ENCODE assay signal across 19 cellular contexts in genomic region chr2:150142561-150142960, GRCh38.
DNase-seq lines count a peak whose midpoint lies in the region; ATAC-seq, FAIRE-seq and TF ChIP-seq lines count a peak whose summit lies in the region.
"Had no signal": no experiment of that assay in that cellular context is flagged by ENCODE, and none has a peak within 500 bp of the region (broad histone marks: within the 10 kb centered on the region; RNA-seq: fewer than 3 reads in every experiment).

No MANE protein-coding gene starts in this region.

- no peak overlapping the region for H3K27ac Mint-ChIP-seq in natural killer cell treated with Interleukin-12 subunit alpha and Interleukin-12 subunit beta and Interleukin-15 and Interleukin-18, amount 100 ng/mL, for 72 hours
- H3K27ac Mint-ChIP-seq: activated CD4-positive, alpha-beta memory T cell treated with anti-CD3 and anti-CD28 coated beads for 36 hours; B cell; endodermal cell had no signal

- H2AFZ ChIP-seq in PC-9 = no peak overlapping the region
- no peak overlapping the region for H2AFZ ChIP-seq in keratinocyte (ENCODE audit: control insufficient read depth, low read length)

- H3K4me3 Mint-ChIP-seq in natural killer cell treated with Interleukin-12 subunit alpha and Interleukin-12 subunit beta and Interleukin-15 and Interleukin-18, amount 100 ng/mL, for 72 hours = no peak overlapping the region
- H3K4me3 Mint-ChIP-seq: activated CD4-positive, alpha-beta memory T cell treated with anti-CD3 and anti-CD28 coated beads for 36 hours; B cell; endodermal cell had no signal

- H3K36me3 Mint-ChIP-seq in natural killer cell treated with Interleukin-12 subunit alpha and Interleukin-12 subunit beta and Interleukin-15 and Interleukin-18, amount 100 ng/mL, for 72 hours = no peaks in the 10 kb centered on the region
- H3K36me3 Mint-ChIP-seq: activated CD4-positive, alpha-beta memory T cell treated with anti-CD3 and anti-CD28 coated beads for 36 hours had no signal

- TF ChIP-seq CTCF in PC-9 (conservative IDR thresholded peaks at IDR 0.05) (no peak), cardiac fibroblast (IDR thresholded peaks at IDR 0.05; ENCODE audit: low read depth, low read length) (no peak), keratinocyte (optimal IDR thresholded peaks at IDR 0.05 in 1 of 3, IDR thresholded peaks at IDR 0.05 in 1 of 3, conservative IDR thresholded peaks at IDR 0.05 in 1 of 3; ENCODE audit: extremely low read depth in 1 of 3, insufficient read depth in 2 of 3, low read length in 3 of 3) (no peak)

- H3K27me3 Mint-ChIP-seq in natural killer cell treated with Interleukin-12 subunit alpha and Interleukin-12 subunit beta and Interleukin-15 and Interleukin-18, amount 100 ng/mL, for 72 hours = no peaks in the 10 kb centered on the region
- H3K27me3 Mint-ChIP-seq: activated CD4-positive, alpha-beta memory T cell treated with anti-CD3 and anti-CD28 coated beads for 36 hours; B cell had no signal

- no TSS peak for BruUV-seq in PC-9 (replicated peaks; lab: Mats Ljungman, UMichigan)

- no peaks in the 10 kb centered on the region for H3K9me2 ChIP-seq in PC-9 (ENCODE audit: insufficient read depth)

- H3K36me3 ChIP-seq in PC-9 (ENCODE audit: low read depth) (no peaks in the 10 kb centered on the region), keratinocyte (ENCODE audit: control insufficient read depth in 2 of 2, extremely low read depth in 1 of 2, insufficient read depth in 2 of 2, low read length in 2 of 2) (no peaks in the 10 kb centered on the region)

- intact Hi-C loops in PC-9 (cut with micrococcal nuclease; ENCODE audit: unreplicated experiment) = loop anchor here (1.0 to 5.0 kb wide), 4 partner anchors 24 to 385 kb away; no protein-coding TSS in a partner anchor

- CTCF ChIA-PET in PC-9 (lab: Charles Lee) = interaction anchor here (0.5 kb wide), 1 partner anchor 453 kb away, joined by 5 read pairs; no protein-coding TSS in a partner anchor

- no peaks in the 10 kb centered on the region for H3K4me1 Mint-ChIP-seq in natural killer cell treated with Interleukin-12 subunit alpha and Interleukin-12 subunit beta and Interleukin-15 and Interleukin-18, amount 100 ng/mL, for 72 hours (ENCODE audit: low read depth in 2 of 2)
- H3K4me1 Mint-ChIP-seq: B cell had no signal

- H3K27me3 ChIP-seq in PC-9 (ENCODE audit: insufficient read depth, low read depth) = no peaks in the 10 kb centered on the region
- no peaks in the 10 kb centered on the region for H3K27me3 ChIP-seq in keratinocyte (ENCODE audit: control insufficient read depth, extremely low read depth, insufficient read depth, low read length)
- H3K27me3 ChIP-seq: body of pancreas, testis had no signal

- H3K4me2 ChIP-seq in PC-9 = peak overlapping the region; percentile 29; the same call in 1 of the 2 replicates
- H3K4me2 ChIP-seq in keratinocyte (ENCODE audit: control insufficient read depth, extremely low read depth, insufficient read depth, low read depth, low read length) = peak overlapping the region; percentile 68

- FAIRE-seq in keratinocyte (lab: Jason Lieb, UNC) = peak; percentile 66

- ATAC-seq in natural killer cell treated with Interleukin-12 subunit alpha and Interleukin-12 subunit beta and Interleukin-15 and Interleukin-18, amount 100 ng/mL, for 72 hours = no peak
- ATAC-seq: body of pancreas, left cardiac atrium had no signal

- H3K9me3 ChIP-seq in PC-9 (ENCODE audit: insufficient read depth, low read depth) (0 out of 2 replicates have a peak, but pooled peaks cover 6% of the 10 kb centered on the region), keratinocyte (ENCODE audit: control insufficient read depth, low read depth, low read length) (peaks cover 9% of the 10 kb centered on the region)
- H3K9me3 ChIP-seq: body of pancreas, testis had no signal

- peak overlapping the region; percentile 94 for H3K27ac ChIP-seq in PC-9
- peak overlapping the region; percentile 98 for H3K27ac ChIP-seq in keratinocyte (ENCODE audit: control insufficient read depth, insufficient read depth, low read length)
- H3K27ac ChIP-seq: body of pancreas, testis had no signal

- H3K4me1 ChIP-seq in PC-9 (replicated peaks; ENCODE audit: insufficient read depth) (peaks cover 22% of the 10 kb centered on the region), keratinocyte (ENCODE audit: control insufficient read depth, extremely low read depth, insufficient read depth, low read length) (peaks cover 44% of the 10 kb centered on the region)
- H3K4me1 ChIP-seq: body of pancreas, testis had no signal

- H3K9me3 Mint-ChIP-seq in natural killer cell treated with Interleukin-12 subunit alpha and Interleukin-12 subunit beta and Interleukin-15 and Interleukin-18, amount 100 ng/mL, for 72 hours = peaks cover 30% of the 10 kb centered on the region

- no peak overlapping the region for H3K4me3 ChIP-seq in PC-9
- H3K4me3 ChIP-seq in cardiac fibroblast (replicated peaks in 1 of 2; ENCODE audit: low read depth in 2 of 2, low read length in 2 of 2) = no peak overlapping the region
- peak overlapping the region in 1 of 3 experiments; percentile 38 for H3K4me3 ChIP-seq in keratinocyte (ENCODE audit: control insufficient read depth in 2 of 3, extremely low read depth in 1 of 3, insufficient read depth in 2 of 3, low read depth in 1 of 3, low read length in 3 of 3)
- H3K4me3 ChIP-seq: body of pancreas, testis had no signal

- peak overlapping the region; percentile 63 for H3K9ac ChIP-seq in keratinocyte (ENCODE audit: control insufficient read depth, extremely low read depth, insufficient read depth, low read length)

- no peaks in the 10 kb centered on the region for H3K9me1 ChIP-seq in keratinocyte (ENCODE audit: control insufficient read depth, extremely low read depth, insufficient read depth, low read length)

- POLR2A ChIA-PET in PC-9 (lab: Charles Lee; ENCODE audit: unreplicated experiment) = interaction anchor here (0.6 to 1.2 kb wide), 6 partner anchors 13 to 1527 kb away, joined by 3 to 11 read pairs (median 7); no protein-coding TSS in a partner anchor

- dilution Hi-C loops in keratinocyte (cut with MboI; ENCODE audit: extremely low pct_ligation_motif_present, low sequenced_read_pairs) = no loop called here

- peaks cover 9% of the 10 kb centered on the region; the same call in 1 of the 2 replicates for H3F3A ChIP-seq in PC-9 (ENCODE audit: insufficient read depth, low read depth)

- DNase-seq in EH (ENCODE audit: low read depth) (peak; percentile 84), PC-9 (peak in 1 of 2 experiments; percentile 81), cardiac fibroblast (ENCODE audit: low read depth in 2 of 2) (peak; percentile 44 to 93), keratinocyte (ENCODE audit: low read depth, low spot score) (peak; percentile 68), OCI-M2 (lab: John Stamatoyannopoulos, UW; ENCODE audit: unreplicated experiment) (no peak), SK-N-DZ (ENCODE audit: low spot score) (no peak)
- no peak for DNase-seq in activated CD4-positive, alpha-beta T cell treated with anti-CD3 and anti-CD28 coated beads for 48 hours
- DNase-seq in natural killer cell treated with Interleukin-12 subunit alpha and Interleukin-12 subunit beta and Interleukin-15 and Interleukin-18, amount 100 ng/mL, for 72 hours (ENCODE audit: low spot score) = no peak
- DNase-seq: activated CD4-positive, alpha-beta memory T cell treated with anti-CD3 and anti-CD28 coated beads for 36 hours; body of pancreas; endodermal cell; H7; Karpas-422; left cardiac atrium; NCI-H2081; NCI-H774; SHP77; testis had no signal

- H4K20me1 ChIP-seq in PC-9 (ENCODE audit: insufficient read depth) = no peaks in the 10 kb centered on the region
- no peaks in the 10 kb centered on the region for H4K20me1 ChIP-seq in keratinocyte (ENCODE audit: control insufficient read depth, extremely low read depth, insufficient read depth, low read length)

- H3K79me2 ChIP-seq in PC-9 (ENCODE audit: low read depth) (no peaks in the 10 kb centered on the region), keratinocyte (ENCODE audit: control insufficient read depth, insufficient read depth, low read length) (no peaks in the 10 kb centered on the region)

Comparison
In these comparisons a context has a peak if more than half of its experiments do, and no peak if none do; other contexts are left out.
1. DNase-seq: peak in EH (single experiment), cardiac fibroblast (2 of 2) and keratinocyte (single experiment); none in OCI-M2 (single experiment), SK-N-DZ (single experiment), activated CD4-positive, alpha-beta T cell treated with anti-CD3 and anti-CD28 coated beads for 48 hours (single experiment) and natural killer cell treated with Interleukin-12 subunit alpha and Interleukin-12 subunit beta and Interleukin-15 and Interleukin-18, amount 100 ng/mL, for 72 hours (single experiment).